28 cellular contexts compared by ENCODE assay signal in genomic region chr11:64539239-64539638, GRCh38. TPM values are rescaled to one million over a fixed set of nuclear protein-coding genes. Genes with fewer than 3 reads are reported as not detected.
"Had no signal": no experiment of that assay in that cellular context is flagged by ENCODE, and none has a peak within 500 bp of the region (broad histone marks: within the 10 kb centered on the region; RNA-seq: fewer than 3 reads in every experiment).

No MANE protein-coding gene starts in this region.

- H3K4me1 ChIP-seq: left ventricle myocardium inferior, psoas muscle had no signal

- H3K9me3 ChIP-seq: gastroesophageal sphincter, left ventricle myocardium inferior, mucosa of descending colon, psoas muscle, suprapubic skin, upper lobe of left lung had no signal

- H3K4me3 ChIP-seq: cardiac muscle cell, esophagus muscularis mucosa, gastroesophageal sphincter, heart left ventricle, left ventricle myocardium inferior, mucosa of descending colon, neural progenitor cell, psoas muscle, suprapubic skin, upper lobe of left lung had no signal

- H3K36me3 Mint-ChIP-seq: activated naive CD4-positive, alpha-beta T cell treated with anti-CD3 and anti-CD28 coated beads, Interleukin-2, amount 50 U/mL, for 24 hours; memory B cell; naive thymus-derived CD4-positive, alpha-beta T cell; neural progenitor cell had no signal

- H3K27ac Mint-ChIP-seq: activated CD8-positive, alpha-beta T cell treated with anti-CD3 and anti-CD28 coated beads for 36 hours; activated naive CD4-positive, alpha-beta T cell treated with anti-CD3 and anti-CD28 coated beads, Interleukin-2, amount 50 U/mL, for 24 hours; memory B cell; stimulated activated naive CD8-positive, alpha-beta T cell treated with anti-CD3 and anti-CD28 coated beads, Interleukin-15, amount 100 ng/mL, for 72 hours had no signal

- FAIRE-seq: endothelial cell of umbilical vein had no signal

- H2AFZ ChIP-seq: neural progenitor cell had no signal

- H3K4me3 Mint-ChIP-seq: activated CD8-positive, alpha-beta T cell treated with anti-CD3 and anti-CD28 coated beads for 36 hours; activated naive CD4-positive, alpha-beta T cell treated with anti-CD3 and anti-CD28 coated beads, Interleukin-2, amount 50 U/mL, for 24 hours; activated T-cell treated with anti-CD3 and anti-CD28 coated beads, Interleukin-2, amount 50 U/mL, for 4 hours; memory B cell; naive thymus-derived CD4-positive, alpha-beta T cell; neural progenitor cell; stimulated activated naive CD8-positive, alpha-beta T cell treated with anti-CD3 and anti-CD28 coated beads, Interleukin-15, amount 100 ng/mL, for 72 hours had no signal

- ATAC-seq: activated CD8-positive, alpha-beta T cell treated with anti-CD3 and anti-CD28 coated beads for 36 hours; activated T-cell treated with anti-CD3 and anti-CD28 coated beads, Interleukin-2, amount 50 U/mL, for 4 hours; gastroesophageal sphincter; mucosa of descending colon; psoas muscle; stimulated activated naive CD8-positive, alpha-beta T cell treated with anti-CD3 and anti-CD28 coated beads, Interleukin-15, amount 100 ng/mL, for 72 hours had no signal

- H3K36me3 ChIP-seq: cardiac muscle cell, esophagus muscularis mucosa, gastroesophageal sphincter, heart left ventricle, left ventricle myocardium inferior, neural progenitor cell, suprapubic skin, upper lobe of left lung had no signal

- DNase-seq: activated CD4-positive, alpha-beta T cell treated with anti-CD3 and anti-CD28 coated beads for 48 hours; activated CD4-positive, CD25-positive, alpha-beta regulatory T cell; activated CD8-positive, alpha-beta T cell treated with anti-CD3 and anti-CD28 coated beads for 36 hours; activated effector memory CD4-positive, alpha-beta T cell treated with Interleukin-2 at 50 U/mL for 16 hours; activated T-cell treated with anti-CD3 and anti-CD28 coated beads, Interleukin-2, amount 50 U/mL, for 4 hours; dermis blood vessel endothelial cell; effector memory CD4-positive, alpha-beta T cell; heart left ventricle; kidney glomerular epithelial cell; left ventricle myocardium inferior; mucosa of descending colon; naive thymus-derived CD4-positive, alpha-beta T cell; psoas muscle; right cardiac atrium; stimulated activated CD4-positive, alpha-beta T cell treated with anti-CD3 and anti-CD28 coated beads, Interleukin-15, amount 100 ng/mL, for 24 hours; stimulated activated CD4-positive, alpha-beta T cell treated with anti-CD3 and anti-CD28 coated beads, Interleukin-2, amount 100 ng/mL, for 48 hours; stimulated activated naive CD8-positive, alpha-beta T cell treated with anti-CD3 and anti-CD28 coated beads, Interleukin-15, amount 100 ng/mL, for 72 hours had no signal

- H3K27me3 ChIP-seq: cardiac muscle cell, gastroesophageal sphincter, neural progenitor cell, upper lobe of left lung had no signal

- H3K9me3 Mint-ChIP-seq: activated CD8-positive, alpha-beta T cell treated with anti-CD3 and anti-CD28 coated beads for 36 hours; activated naive CD4-positive, alpha-beta T cell treated with anti-CD3 and anti-CD28 coated beads, Interleukin-2, amount 50 U/mL, for 24 hours; activated T-cell treated with anti-CD3 and anti-CD28 coated beads, Interleukin-2, amount 50 U/mL, for 4 hours; stimulated activated naive CD8-positive, alpha-beta T cell treated with anti-CD3 and anti-CD28 coated beads, Interleukin-15, amount 100 ng/mL, for 72 hours had no signal

- H3K27ac ChIP-seq: cardiac muscle cell, esophagus muscularis mucosa, gastroesophageal sphincter, heart left ventricle, left ventricle myocardium inferior, neural progenitor cell, psoas muscle, suprapubic skin, upper lobe of left lung had no signal

- H3K9ac ChIP-seq: neural progenitor cell had no signal

- H3K4me2 ChIP-seq: neural progenitor cell had no signal

- H3K4me1 Mint-ChIP-seq: activated naive CD4-positive, alpha-beta T cell treated with anti-CD3 and anti-CD28 coated beads, Interleukin-2, amount 50 U/mL, for 24 hours; naive thymus-derived CD4-positive, alpha-beta T cell had no signal

RNA-seq across cellular contexts. Expression of gene SLC22A11, which starts 16.5 kb away (rescaled TPM):
- total RNA-seq: activated CD8-positive, alpha-beta T cell treated with anti-CD3 and anti-CD28 coated beads for 36 hours; activated T-cell treated with anti-CD3 and anti-CD28 coated beads, Interleukin-2, amount 50 U/mL, for 4 hours; cardiac muscle cell; dermis blood vessel endothelial cell; endothelial cell of umbilical vein; esophagus muscularis mucosa; gastroesophageal sphincter; heart left ventricle; left ventricle myocardium inferior; naive thymus-derived CD4-positive, alpha-beta T cell; osteocyte; psoas muscle; right cardiac atrium; skeletal muscle tissue; suprapubic skin; upper lobe of left lung had no signal
- polyA plus RNA-seq: endothelial cell of umbilical vein; heart left ventricle; naive thymus-derived CD4-positive, alpha-beta T cell; psoas muscle; right cardiac atrium had no signal

RNA-seq across cellular contexts. Expression of gene SLC22A12, which starts 51.8 kb away (rescaled TPM):
- total RNA-seq: activated CD8-positive, alpha-beta T cell treated with anti-CD3 and anti-CD28 coated beads for 36 hours; activated T-cell treated with anti-CD3 and anti-CD28 coated beads, Interleukin-2, amount 50 U/mL, for 4 hours; cardiac muscle cell; dermis blood vessel endothelial cell; endothelial cell of umbilical vein; esophagus muscularis mucosa; gastroesophageal sphincter; heart left ventricle; left ventricle myocardium inferior; mucosa of descending colon; naive thymus-derived CD4-positive, alpha-beta T cell; osteocyte; psoas muscle; right cardiac atrium; skeletal muscle tissue; suprapubic skin; upper lobe of left lung had no signal
- polyA plus RNA-seq: cardiac muscle cell; endothelial cell of umbilical vein; heart left ventricle; naive thymus-derived CD4-positive, alpha-beta T cell; psoas muscle; right cardiac atrium had no signal
